In the genomic region with DNA sequence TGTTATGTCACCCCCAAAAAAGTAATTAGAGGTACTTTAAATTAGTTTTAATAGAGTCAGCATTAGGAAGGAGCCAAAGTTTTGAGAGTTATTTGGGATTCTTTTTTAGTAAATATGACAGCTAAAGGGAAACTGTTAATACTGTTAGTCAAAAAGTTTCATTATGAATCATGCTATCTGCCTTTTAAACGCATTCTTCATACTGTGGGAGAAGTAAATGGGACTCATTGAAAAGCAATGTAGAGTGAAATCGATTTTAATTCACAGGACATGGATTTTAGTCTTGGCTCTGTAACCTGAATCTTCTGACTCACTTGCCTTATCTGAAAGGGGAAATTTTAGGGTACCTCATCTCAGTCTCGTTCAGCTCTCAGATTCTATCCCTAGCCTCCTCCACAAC, we compare ENCODE assay signal across 27 cellular contexts.
DNase-seq lines count a peak whose midpoint lies in the region; ATAC-seq and TF ChIP-seq lines count a peak whose summit lies in the region.
"Had no signal": no experiment of that assay in that cellular context is flagged by ENCODE, and none has a peak within 500 bp of the region (broad histone marks: within the 10 kb centered on the region; RNA-seq: fewer than 3 reads in every experiment).

No MANE protein-coding gene starts in this region.

- no peak overlapping the region for H3K56ac ChIP-seq in IMR-90 (ENCODE audit: extremely low read depth, insufficient read depth, low read length)

- dilution Hi-C loops in IMR-90 (cut with HindIII; ENCODE audit: low sequenced_read_pairs, unreplicated experiment) = no loop called here
- dilution Hi-C loops in mammary epithelial cell (cut with HindIII; ENCODE audit: low sequenced_read_pairs) = no loop called here

- H3K79me2 ChIP-seq in mammary epithelial cell (ENCODE audit: insufficient read depth, low read length) = no peaks in the 10 kb centered on the region

- no peak overlapping the region for H3K4me3 ChIP-seq in IMR-90 (ENCODE audit: insufficient read depth, low read depth, low read length)
- no peak overlapping the region for H3K4me3 ChIP-seq in mammary epithelial cell (replicated peaks in 1 of 3; ENCODE audit: insufficient read depth in 1 of 3, low read depth in 2 of 3, low read length in 3 of 3)
- H3K4me3 ChIP-seq: BLaER1 treated with 17β-estradiol and CSF1 and Interleukin-3, amounts not matched to agents 10 nM and 100 nM; prostate gland; sigmoid colon had no signal

- no CpG with 5 or more reads among the region's 3 CpGs for WGBS in IMR-90 (ENCODE audit: extremely low coverage in 2 of 2, insufficient read length in 1 of 2), 2 experiments
- 87% methylated on average over 3 of the region's 3 CpGs for WGBS in mammary epithelial cell (ENCODE audit: low coverage, missing lambda C conversion rate)

- H3K9me3 ChIP-seq in IMR-90 (ENCODE audit: control insufficient read depth, insufficient read depth, low read length) = no peaks in the 10 kb centered on the region
- H3K9me3 ChIP-seq in mammary epithelial cell (replicated peaks; ENCODE audit: insufficient read depth, low read length) = no peaks in the 10 kb centered on the region
- H3K9me3 ChIP-seq: BLaER1 treated with 17β-estradiol and CSF1 and Interleukin-3, amounts not matched to agents 10 nM and 100 nM; neutrophil; prostate gland; sigmoid colon had no signal

- no peak overlapping the region for H4K91ac ChIP-seq in IMR-90 (ENCODE audit: insufficient read depth, low read depth, low read length)

- intact Hi-C loops in IMR-90 (cut with micrococcal nuclease) (no loop called here), mammary epithelial cell (cut with micrococcal nuclease) (no loop called here)

- no peak for TF ChIP-seq RAD21 in IMR-90 (IDR thresholded peaks at IDR 0.05; ENCODE audit: low read length)

- H3K9me1 ChIP-seq in IMR-90 (ENCODE audit: insufficient read depth, low read length) = no peaks in the 10 kb centered on the region

- H2BK120ac ChIP-seq in IMR-90 (ENCODE audit: low read depth, low read length) = no peak overlapping the region

- H3K4me1 Mint-ChIP-seq in neural crest cell = peaks cover 9% of the 10 kb centered on the region
- H3K4me1 Mint-ChIP-seq: IgD-negative memory B cell had no signal

- H3K4me2 ChIP-seq in IMR-90 (ENCODE audit: low read depth, low read length) (no peak overlapping the region), mammary epithelial cell (ENCODE audit: insufficient read depth, low read depth, low read length) (no peak overlapping the region)
- H3K4me2 ChIP-seq: BLaER1 treated with 17β-estradiol and CSF1 and Interleukin-3, amounts not matched to agents 10 nM and 100 nM had no signal

- no peak overlapping the region for H2BK20ac ChIP-seq in IMR-90 (ENCODE audit: low read depth, low read length)

- ATAC-seq in IMR-90 (ENCODE audit: low read depth) (no peak), GM18867 (IDR thresholded peaks at IDR 0.05; ENCODE audit: unreplicated experiment) (no peak), HG03565 (IDR thresholded peaks at IDR 0.05; ENCODE audit: unreplicated experiment) (no peak), HG03097 (IDR thresholded peaks at IDR 0.05; ENCODE audit: low FRiP score, unreplicated experiment) (no peak)
- ATAC-seq: activated CD8-positive, alpha-beta T cell treated with anti-CD3 and anti-CD28 coated beads, Interleukin-2, amount 10 ng/mL, durations not matched to agents 7 days and 5 days; Panc1 had no signal

- TF ChIP-seq CTCF in GM13976 (IDR thresholded peaks at IDR 0.05; ENCODE audit: borderline replicate concordance, control extremely low read depth, extremely low read depth, insufficient read depth, missing control alignments) (no peak), IMR-90 (conservative IDR thresholded peaks at IDR 0.05; ENCODE audit: low read depth, low read length) (no peak), neural crest cell (conservative IDR thresholded peaks at IDR 0.05) (no peak), mammary epithelial cell (conservative IDR thresholded peaks at IDR 0.05 in 1 of 2, IDR thresholded peaks at IDR 0.05 in 1 of 2; ENCODE audit: extremely low read depth in 1 of 2, insufficient read depth in 1 of 2, low read depth in 1 of 2, low read length in 2 of 2) (no peak)

- DNase-seq in GM13976 (ENCODE audit: low spot score) (peak; percentile 2), IMR-90 (peak; percentile 4), astrocyte of the hippocampus (ENCODE audit: low read depth, low spot score) (peak; percentile 16), neural crest cell (ENCODE audit: low read depth, low spot score) (no peak), mammary epithelial cell (no peak)
- DNase-seq: activated CD4-positive, alpha-beta T cell treated with anti-CD3 and anti-CD28 coated beads for 1 hour; activated CD8-positive, alpha-beta T cell treated with anti-CD3 and anti-CD28 coated beads, Interleukin-2, amount 10 ng/mL, durations not matched to agents 7 days and 5 days; activated gamma-delta T cell; caudate nucleus; glutamatergic neuron; H7; NCI-H1105 treated with DMSO at 0.1 percent for 48 hours; NCI-H2029 treated with DMSO at 0.1 percent for 48 hours; NCI-H446 treated with DMSO at 0.1 percent for 48 hours; SHP77 treated with DMSO at 0.1 percent for 48 hours; sigmoid colon had no signal

- H4K5ac ChIP-seq in IMR-90 (ENCODE audit: low read depth, low read length) = no peak overlapping the region

- H3K27me3 ChIP-seq in IMR-90 (ENCODE audit: control insufficient read depth, insufficient read depth, low read length) = no peaks in the 10 kb centered on the region
- no peaks in the 10 kb centered on the region for H3K27me3 ChIP-seq in mammary epithelial cell (ENCODE audit: insufficient read depth, low read length)
- H3K27me3 ChIP-seq: BLaER1 treated with 17β-estradiol and CSF1 and Interleukin-3, amounts not matched to agents 10 nM and 100 nM; neutrophil; sigmoid colon had no signal

- H3K4me1 ChIP-seq in IMR-90 (ENCODE audit: control insufficient read depth, insufficient read depth, low read length) (no peaks in the 10 kb centered on the region), mammary epithelial cell (ENCODE audit: insufficient read depth, low read length) (no peaks in the 10 kb centered on the region)
- H3K4me1 ChIP-seq: BLaER1 treated with 17β-estradiol and CSF1 and Interleukin-3, amounts not matched to agents 10 nM and 100 nM; prostate gland; sigmoid colon had no signal

- no peak overlapping the region for H2AK9ac ChIP-seq in IMR-90 (replicated peaks; ENCODE audit: low read depth, low read length, poor library complexity)

- no peaks in the 10 kb centered on the region for H3K9me3 Mint-ChIP-seq in neural crest cell
- H3K9me3 Mint-ChIP-seq: dendritic cell treated with granulocyte-macrophage colony-stimulating factor and Interleukin-4, amounts not matched to agents 40 ng/mL and 50 ng/mL, for 4 days; stimulated activated naive CD8-positive, alpha-beta T cell treated with anti-CD3 and anti-CD28 coated beads, Interleukin-15, Interleukin-2, amounts not matched to agents 100 ng/mL and 50 ng/mL, for 24 hours had no signal

- peak overlapping the region; percentile 47 for H3K27ac Mint-ChIP-seq in neural crest cell (ENCODE audit: unreplicated experiment)
- H3K27ac Mint-ChIP-seq: activated CD8-positive, alpha-beta T cell treated with anti-CD3 and anti-CD28 coated beads, Interleukin-2, amount 10 ng/mL, durations not matched to agents 7 days and 5 days; dendritic cell treated with granulocyte-macrophage colony-stimulating factor and Interleukin-4, amounts not matched to agents 40 ng/mL and 50 ng/mL, for 4 days; IgD-negative memory B cell; stimulated activated naive CD8-positive, alpha-beta T cell treated with anti-CD3 and anti-CD28 coated beads, Interleukin-15, Interleukin-2, amounts not matched to agents 100 ng/mL and 50 ng/mL, for 24 hours had no signal

- no peaks in the 10 kb centered on the region for H3K79me1 ChIP-seq in IMR-90 (ENCODE audit: low read depth in 1 of 2, low read length in 2 of 2)

- no peak for TF ChIP-seq POLR2A in IMR-90 (IDR thresholded peaks at IDR 0.05; ENCODE audit: low read depth, low read length)

- H3K14ac ChIP-seq in IMR-90 (replicated peaks; ENCODE audit: low read depth, low read length) = no peak overlapping the region

- no TSS peak for BruUV-seq in IMR-90 (replicated peaks; lab: Mats Ljungman, UMichigan)
- no TSS peak for BruUV-seq in mammary epithelial cell (replicated peaks; lab: Mats Ljungman, UMichigan)

- in situ Hi-C loops in GM13976 (cut with MboI; ENCODE audit: low sequenced_read_pairs, unreplicated experiment) = no loop called here
- in situ Hi-C loops in IMR-90 (cut with MboI; ENCODE audit: low sequenced_read_pairs) = no loop called here
- in situ Hi-C loops in mammary epithelial cell (cut with MboI; ENCODE audit: low sequenced_read_pairs in 2 of 2) = no loop called here

- no peak overlapping the region for H3K18ac ChIP-seq in IMR-90 (ENCODE audit: low read depth, low read length)

- CTCF ChIA-PET in IMR-90 (lab: Yijun Ruan, JAX) = no interaction called here
- CTCF ChIA-PET in mammary epithelial cell (lab: Charles Lee; ENCODE audit: low non-redundant PET) = no interaction called here

- H3K27me3 Mint-ChIP-seq in neural crest cell (ENCODE audit: low read depth) = no peaks in the 10 kb centered on the region
- H3K27me3 Mint-ChIP-seq: dendritic cell treated with granulocyte-macrophage colony-stimulating factor and Interleukin-4, amounts not matched to agents 40 ng/mL and 50 ng/mL, for 4 days; stimulated activated naive CD8-positive, alpha-beta T cell treated with anti-CD3 and anti-CD28 coated beads, Interleukin-15, Interleukin-2, amounts not matched to agents 100 ng/mL and 50 ng/mL, for 24 hours had no signal

- no peak overlapping the region for H4K8ac ChIP-seq in IMR-90 (ENCODE audit: low read depth in 2 of 2, low read length in 2 of 2)

- H2BK15ac ChIP-seq in IMR-90 (ENCODE audit: low read depth, low read length) = no peak overlapping the region

- H3K36me3 ChIP-seq in IMR-90 (ENCODE audit: control insufficient read depth, insufficient read depth, low read length) (no peaks in the 10 kb centered on the region), mammary epithelial cell (ENCODE audit: insufficient read depth, low read length) (peaks cover 5% of the 10 kb centered on the region)
- H3K36me3 ChIP-seq: BLaER1 treated with 17β-estradiol and CSF1 and Interleukin-3, amounts not matched to agents 10 nM and 100 nM; neutrophil; prostate gland; sigmoid colon had no signal

- H2AK5ac ChIP-seq in IMR-90 (ENCODE audit: low read depth, low read length) = no peak overlapping the region

- H3K9ac ChIP-seq in IMR-90 (ENCODE audit: low read depth, low read length) (no peak overlapping the region), mammary epithelial cell (ENCODE audit: insufficient read depth, low read length) (no peak overlapping the region)
- H3K9ac ChIP-seq: BLaER1 treated with 17β-estradiol and CSF1 and Interleukin-3, amounts not matched to agents 10 nM and 100 nM had no signal

- H2AFZ ChIP-seq in IMR-90 (replicated peaks; ENCODE audit: low read length, poor library complexity) = no peak overlapping the region
- no peak overlapping the region for H2AFZ ChIP-seq in mammary epithelial cell (ENCODE audit: low read depth, low read length)

- no peak overlapping the region for H3K4me3 Mint-ChIP-seq in neural crest cell
- H3K4me3 Mint-ChIP-seq: activated CD8-positive, alpha-beta T cell treated with anti-CD3 and anti-CD28 coated beads, Interleukin-2, amount 10 ng/mL, durations not matched to agents 7 days and 5 days; dendritic cell treated with granulocyte-macrophage colony-stimulating factor and Interleukin-4, amounts not matched to agents 40 ng/mL and 50 ng/mL, for 4 days; IgD-negative memory B cell; stimulated activated naive CD8-positive, alpha-beta T cell treated with anti-CD3 and anti-CD28 coated beads, Interleukin-15, Interleukin-2, amounts not matched to agents 100 ng/mL and 50 ng/mL, for 24 hours had no signal

- no peak overlapping the region for H3K4ac ChIP-seq in IMR-90 (ENCODE audit: low read depth, low read length)

- H3K36me3 Mint-ChIP-seq in neural crest cell (ENCODE audit: low read depth) = peaks cover 36% of the 10 kb centered on the region
- H3K36me3 Mint-ChIP-seq: IgD-negative memory B cell had no signal

- POLR2A ChIA-PET in IMR-90 (lab: Charles Lee; ENCODE audit: unreplicated experiment) = interaction anchor here (0.6 kb wide), 1 partner anchor 24 kb away, joined by 27 read pairs; no protein-coding TSS in a partner anchor

- H3K23ac ChIP-seq in IMR-90 (ENCODE audit: low read depth, low read length) = no peak overlapping the region

- no peak overlapping the region for H3K27ac ChIP-seq in IMR-90 (ENCODE audit: insufficient read depth, low read length)
- H3K27ac ChIP-seq in mammary epithelial cell (ENCODE audit: insufficient read depth, low read depth, low read length) = no peak overlapping the region
- H3K27ac ChIP-seq: BLaER1 treated with 17β-estradiol and CSF1 and Interleukin-3, amounts not matched to agents 10 nM and 100 nM; HL-60; neutrophil; prostate gland; sigmoid colon had no signal

- H4K20me1 ChIP-seq in IMR-90 (ENCODE audit: insufficient read depth, low read length) (no peaks in the 10 kb centered on the region), mammary epithelial cell (ENCODE audit: insufficient read depth, low read length) (no peaks in the 10 kb centered on the region)
- H4K20me1 ChIP-seq: BLaER1 treated with 17β-estradiol and CSF1 and Interleukin-3, amounts not matched to agents 10 nM and 100 nM had no signal

- H2BK5ac ChIP-seq in IMR-90 (ENCODE audit: low read depth, low read length, poor library complexity, severe bottlenecking) = no peak overlapping the region

Comparison
In these comparisons a context has a peak if more than half of its experiments do, and no peak if none do; other contexts are left out.
1. DNase-seq: peak in GM13976 (single experiment), IMR-90 (single experiment) and astrocyte of the hippocampus (single experiment); none in neural crest cell (single experiment) and mammary epithelial cell (single experiment).